In the genomic region with DNA sequence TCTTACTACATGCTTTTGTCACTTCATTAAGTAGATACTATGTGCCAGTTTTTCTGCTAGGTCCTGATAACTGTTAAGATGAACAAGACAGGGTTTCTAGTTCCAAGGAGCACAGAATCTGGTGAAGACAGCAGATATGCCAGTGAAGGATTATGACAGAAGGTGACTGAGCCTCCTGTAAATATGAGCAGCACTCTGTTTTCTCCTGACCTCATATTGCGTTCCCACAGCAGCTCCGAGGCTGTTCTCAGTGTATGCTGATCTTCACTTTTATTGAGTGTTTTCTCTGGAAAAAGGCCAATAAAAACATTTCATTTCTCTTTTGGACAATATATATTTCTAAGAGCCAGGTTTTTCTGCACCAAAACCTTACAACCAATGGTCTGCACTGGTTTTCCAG, we compare ENCODE assay signal across 20 cellular contexts. TPM values are rescaled to one million over a fixed set of nuclear protein-coding genes. Genes with fewer than 3 reads are reported as not detected.
"Had no signal": no experiment of that assay in that cellular context is flagged by ENCODE, and none has a peak within 500 bp of the region (broad histone marks: within the 10 kb centered on the region; RNA-seq: fewer than 3 reads in every experiment).

No MANE protein-coding gene starts in this region.

- H3K4me3 ChIP-seq: breast epithelium, dorsolateral prefrontal cortex, esophagus squamous epithelium, gastroesophageal sphincter, heart right ventricle, left ventricle myocardium inferior had no signal

- H3K9me3 ChIP-seq: esophagus squamous epithelium, gastroesophageal sphincter had no signal

- H3K4me3 Mint-ChIP-seq: activated B cell treated with CpG ODN at 0.5 μM for 24 hours; activated naive CD8-positive, alpha-beta T cell treated with anti-CD3 and anti-CD28 coated beads for 36 hours; natural killer cell; stimulated activated memory B cell treated with anti-CD40 and anti-IgM and Interleukin-4, amounts not matched to agents 10 μg/mL and 1 μg/mL and 100 μg/mL, for 72 hours had no signal

- H3K36me3 ChIP-seq: breast epithelium, esophagus squamous epithelium, gastroesophageal sphincter, heart right ventricle, left ventricle myocardium inferior had no signal

- DNase-seq: activated B cell treated with CpG ODN at 0.5 μM for 24 hours; activated CD4-positive, alpha-beta T cell treated with anti-CD3 and anti-CD28 coated beads, Interleukin-2, amount 50 U/mL, for 1 hour; activated CD8-positive, alpha-beta memory T cell treated with anti-CD3 and anti-CD28 coated beads for 24 hours; activated naive CD8-positive, alpha-beta T cell treated with anti-CD3 and anti-CD28 coated beads for 36 hours; amygdala; dorsolateral prefrontal cortex; esophagus squamous epithelium; heart right ventricle; left ventricle myocardium inferior; natural killer cell; posterior cingulate gyrus; retina; stimulated activated CD4-positive, alpha-beta T cell treated with anti-CD3 and anti-CD28 coated beads, Interleukin-2, amount 100 ng/mL, for 48 hours had no signal

- H3K27ac Mint-ChIP-seq: activated B cell treated with CpG ODN at 0.5 μM for 24 hours; activated naive CD8-positive, alpha-beta T cell treated with anti-CD3 and anti-CD28 coated beads for 36 hours; natural killer cell; stimulated activated memory B cell treated with anti-CD40 and anti-IgM and Interleukin-4, amounts not matched to agents 10 μg/mL and 1 μg/mL and 100 μg/mL, for 72 hours had no signal

- H3K9me3 Mint-ChIP-seq: activated B cell treated with CpG ODN at 0.5 μM for 24 hours; activated naive CD8-positive, alpha-beta T cell treated with anti-CD3 and anti-CD28 coated beads for 36 hours; stimulated activated memory B cell treated with anti-CD40 and anti-IgM and Interleukin-4, amounts not matched to agents 10 μg/mL and 1 μg/mL and 100 μg/mL, for 72 hours had no signal

- H3K27ac ChIP-seq: breast epithelium, dorsolateral prefrontal cortex, esophagus squamous epithelium, gastroesophageal sphincter, heart right ventricle, left ventricle myocardium inferior had no signal

- H3K27me3 Mint-ChIP-seq: stimulated activated memory B cell treated with anti-CD40 and anti-IgM and Interleukin-4, amounts not matched to agents 10 μg/mL and 1 μg/mL and 100 μg/mL, for 72 hours had no signal

- H3K4me1 Mint-ChIP-seq: activated B cell treated with CpG ODN at 0.5 μM for 24 hours; activated naive CD8-positive, alpha-beta T cell treated with anti-CD3 and anti-CD28 coated beads for 36 hours; natural killer cell; stimulated activated memory B cell treated with anti-CD40 and anti-IgM and Interleukin-4, amounts not matched to agents 10 μg/mL and 1 μg/mL and 100 μg/mL, for 72 hours had no signal

- H3K27me3 ChIP-seq: breast epithelium had no signal

- H3K4me1 ChIP-seq: breast epithelium, esophagus squamous epithelium, gastroesophageal sphincter, heart right ventricle, left ventricle myocardium inferior had no signal

- H3K36me3 Mint-ChIP-seq: activated naive CD8-positive, alpha-beta T cell treated with anti-CD3 and anti-CD28 coated beads for 36 hours; natural killer cell; stimulated activated memory B cell treated with anti-CD40 and anti-IgM and Interleukin-4, amounts not matched to agents 10 μg/mL and 1 μg/mL and 100 μg/mL, for 72 hours had no signal

RNA-seq across cellular contexts. Expression of a gene that starts 45.9 kb away (rescaled TPM):
- total RNA-seq: activated B cell treated with CpG ODN at 0.5 μM for 24 hours; activated naive CD8-positive, alpha-beta T cell treated with anti-CD3 and anti-CD28 coated beads for 36 hours; chondrocyte; heart right ventricle; left ventricle myocardium inferior; mucosa of gallbladder; natural killer cell; T-helper 1 cell treated with Interleukin-12 subunit alpha and Interleukin-12 subunit beta and Interleukin-4 antibody, amounts not matched to agents 30 ng/mL and 1 ng/mL, for 36 hours; urinary bladder had no signal
